1 cellular context compared by ENCODE assay signal in genomic region chr5:131377785-131378325, GRCh38.
TF ChIP-seq lines count a peak whose summit lies in the region.

No MANE protein-coding gene starts in this region.

TF ChIP-seq in IMR-90, 13 proteins besides CTCF, POLR2A, EP300 and RAD21:
- TF ChIP-seq MXI1 (IDR thresholded peaks at IDR 0.05; ENCODE audit: borderline replicate concordance, low read depth, low read length) = no peak
- no peak for TF ChIP-seq NFE2L2 (IDR thresholded peaks at IDR 0.05; ENCODE audit: low read depth, low read length)
- no peak for TF ChIP-seq ELK1 (IDR thresholded peaks at IDR 0.05; ENCODE audit: borderline replicate concordance, low read depth, low read length)
- no peak for TF ChIP-seq RCOR1 (IDR thresholded peaks at IDR 0.05; ENCODE audit: insufficient replicate concordance, low read length)
- TF ChIP-seq RFX5 (IDR thresholded peaks at IDR 0.05; ENCODE audit: low read depth, low read length) = no peak
TF ChIP-seq in IMR-90: peak in this region for 0.
